ENCODE assay signal across 16 cellular contexts in the genomic region with DNA sequence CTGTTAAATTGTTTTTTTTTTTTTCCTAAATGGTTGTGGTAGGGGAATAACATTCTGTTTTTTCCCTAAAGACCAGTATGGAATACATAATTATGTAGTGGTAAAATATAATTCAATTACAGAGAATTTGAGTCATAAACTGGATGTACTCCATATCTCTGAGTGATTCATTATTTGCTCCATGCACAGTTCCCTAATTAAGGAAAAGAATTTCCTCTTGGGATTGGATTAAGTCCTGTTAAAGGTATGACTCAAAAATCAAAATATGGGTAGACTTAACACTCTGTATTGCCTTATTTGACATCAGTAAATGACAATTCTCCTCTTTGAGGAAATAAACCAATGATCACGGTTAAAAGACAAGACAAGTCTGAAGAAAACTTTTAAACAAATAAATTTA.
DNase-seq lines count a peak whose midpoint lies in the region; ATAC-seq and TF ChIP-seq lines count a peak whose summit lies in the region.
"Had no signal": no experiment of that assay in that cellular context is flagged by ENCODE, and none has a peak within 500 bp of the region (broad histone marks: within the 10 kb centered on the region; RNA-seq: fewer than 3 reads in every experiment).

No MANE protein-coding gene starts in this region.

- H3K4me3 ChIP-seq in astrocyte of the cerebellum (ENCODE audit: low read depth, low read length), result no peak overlapping the region
- no peak overlapping the region for H3K4me3 ChIP-seq in fibroblast of pulmonary artery (replicated peaks; ENCODE audit: low read depth, low read length)
- H3K4me3 ChIP-seq: A549, GM23338 had no signal

- in situ Hi-C loops in astrocyte of the cerebellum (cut with HindIII; ENCODE audit: low sequenced_read_pairs), result no loop called here

- TF ChIP-seq CTCF in astrocyte of the cerebellum (IDR thresholded peaks at IDR 0.05; ENCODE audit: low read depth, low read length, missing control alignments) (no peak), fibroblast of pulmonary artery (IDR thresholded peaks at IDR 0.05; ENCODE audit: low read length, missing control alignments) (no peak)

- ATAC-seq in HG03095 (IDR thresholded peaks at IDR 0.05; ENCODE audit: unreplicated experiment), result no peak
- ATAC-seq: A549, GM23338 had no signal

- peak; percentile 7 for DNase-seq in COLO829 (ENCODE audit: low spot score)
- peak; percentile 12 for DNase-seq in NCI-H69 (lab: John Stamatoyannopoulos, UW)
- DNase-seq in astrocyte of the cerebellum (ENCODE audit: low read depth), result peak; percentile 28
- DNase-seq in fibroblast of pulmonary artery (ENCODE audit: low read depth), result peak; percentile 1
- DNase-seq in mucosa of gallbladder (ENCODE audit: low spot score), result no peak
- DNase-seq in effector CD4-positive, alpha-beta T cell, result no peak
- no peak for DNase-seq in nucleus accumbens (lab: John Stamatoyannopoulos, UW)
- DNase-seq: AML-193; CD4-positive, alpha-beta T cell; DMS153; DMS79; GDM1; HCEC 1CT had no signal

Comparison
In these comparisons a context has a peak if more than half of its experiments do, and no peak if none do; other contexts are left out.
1. DNase-seq: peak in COLO829 (single experiment), NCI-H69 (single experiment), astrocyte of the cerebellum (single experiment) and fibroblast of pulmonary artery (single experiment); none in mucosa of gallbladder (single experiment), effector CD4-positive, alpha-beta T cell (single experiment) and nucleus accumbens (0 of 56).